1 cellular context compared by ENCODE assay signal in genomic region chr1:207825719-207826556, GRCh38.
TF ChIP-seq lines count a peak whose summit lies in the region.

No MANE protein-coding gene starts in this region.

TF ChIP-seq in K562, 482 proteins besides CTCF, POLR2A, EP300 and RAD21 (continued from another document and continues in another):
- TF ChIP-seq ZBTB11 (CRISPR knock-in tag; IDR thresholded peaks at IDR 0.05) (peak in 1 of 3 experiments; percentile 73; a peak in 1 of 6 replicates), HDAC2 (IDR thresholded peaks at IDR 0.05) (peak; percentile 79), LARP7 (IDR thresholded peaks at IDR 0.05) (no peak), NCOR1 (IDR thresholded peaks at IDR 0.05) (peak; percentile 48; the same call in 1 of the 2 replicates), E2F6 (IDR thresholded peaks at IDR 0.05; ENCODE audit: borderline replicate concordance in 1 of 2, extremely low read depth in 1 of 2, insufficient read depth in 1 of 2, insufficient read length in 1 of 2, low read depth in 1 of 2, low read length in 1 of 2, poor library complexity in 1 of 2, severe bottlenecking in 1 of 2) (peak; percentile 52 to 59), ZFP30 (CRISPR knock-in tag; IDR thresholded peaks at IDR 0.05; ENCODE audit: borderline replicate concordance) (no peak), ZNF592 (IDR thresholded peaks at IDR 0.05) (peak; percentile 95), U2AF1 (optimal IDR thresholded peaks at IDR 0.05; ENCODE audit: low read depth, low read length) (no peak), FOXP4 (CRISPR knock-in tag; IDR thresholded peaks at IDR 0.05; ENCODE audit: borderline replicate concordance) (0 out of 2 replicates have a peak, but pooled peaks have one; percentile 57), PYGO2 (tag; IDR thresholded peaks at IDR 0.05) (no peak), ATF1 (CRISPR knock-in tag; IDR thresholded peaks at IDR 0.05) (no peak), ATF1 (tag; IDR thresholded peaks at IDR 0.05) (peak; percentile 86), MAX (CRISPR knock-in tag; IDR thresholded peaks at IDR 0.05) (peak; percentile 61), HMBOX1 (IDR thresholded peaks at IDR 0.05) (peak; percentile 79), JUN (IDR thresholded peaks at IDR 0.05; ENCODE audit: borderline replicate concordance, low read depth, low read length) (peak; percentile 49; the same call in 1 of the 2 replicates), JUN (CRISPR knock-in tag; IDR thresholded peaks at IDR 0.05; ENCODE audit: borderline replicate concordance) (no peak), TAF7 (tag; IDR thresholded peaks at IDR 0.05) (peak; percentile 69), ZNF518B (CRISPR knock-in tag; IDR thresholded peaks at IDR 0.05) (no peak), SMARCE1 (IDR thresholded peaks at IDR 0.05) (peak; percentile 80; the same call in 1 of the 2 replicates), CBX3 (IDR thresholded peaks at IDR 0.05; ENCODE audit: borderline replicate concordance in 1 of 2, low read length in 2 of 2) (peak in 1 of 2 experiments; percentile 82; a peak in 1 of 3 replicates), TCF15 (CRISPR knock-in tag; IDR thresholded peaks at IDR 0.05) (peak; percentile 46; the same call in 1 of the 2 replicates), BACH1 (tag; IDR thresholded peaks at IDR 0.05) (peak; percentile 83; the same call in 1 of the 2 replicates), ZNF316 (IDR thresholded peaks at IDR 0.05) (peak; percentile 87), ELF4 (CRISPR knock-in tag; IDR thresholded peaks at IDR 0.05) (peak; percentile 63), PHF8 (IDR thresholded peaks at IDR 0.05; ENCODE audit: borderline replicate concordance, low read length) (no peak; the same call in 1 of the 2 replicates), DIDO1 (tag; IDR thresholded peaks at IDR 0.05; ENCODE audit: low read depth) (no peak), ZBTB34 (CRISPR knock-in tag; IDR thresholded peaks at IDR 0.05) (no peak), NR2F6 (CRISPR knock-in tag; IDR thresholded peaks at IDR 0.05) (no peak), MBD1 (CRISPR knock-in tag; IDR thresholded peaks at IDR 0.05) (no peak), HDAC1 (IDR thresholded peaks at IDR 0.05) (peak in 1 of 2 experiments; percentile 64; a peak in 1 of 4 replicates), ZNF785 (CRISPR knock-in tag; IDR thresholded peaks at IDR 0.05) (no peak), ETV1 (tag; conservative IDR thresholded peaks at IDR 0.05; ENCODE audit: low read depth) (0 out of 2 replicates have a peak, but pooled peaks have one; percentile 8), RNF2 (IDR thresholded peaks at IDR 0.05) (peak; percentile 39; the same call in 1 of the 2 replicates), USF1 (CRISPR knock-in tag; IDR thresholded peaks at IDR 0.05) (no peak)
